ENCODE assay signal across 8 cellular contexts in the genomic region with DNA sequence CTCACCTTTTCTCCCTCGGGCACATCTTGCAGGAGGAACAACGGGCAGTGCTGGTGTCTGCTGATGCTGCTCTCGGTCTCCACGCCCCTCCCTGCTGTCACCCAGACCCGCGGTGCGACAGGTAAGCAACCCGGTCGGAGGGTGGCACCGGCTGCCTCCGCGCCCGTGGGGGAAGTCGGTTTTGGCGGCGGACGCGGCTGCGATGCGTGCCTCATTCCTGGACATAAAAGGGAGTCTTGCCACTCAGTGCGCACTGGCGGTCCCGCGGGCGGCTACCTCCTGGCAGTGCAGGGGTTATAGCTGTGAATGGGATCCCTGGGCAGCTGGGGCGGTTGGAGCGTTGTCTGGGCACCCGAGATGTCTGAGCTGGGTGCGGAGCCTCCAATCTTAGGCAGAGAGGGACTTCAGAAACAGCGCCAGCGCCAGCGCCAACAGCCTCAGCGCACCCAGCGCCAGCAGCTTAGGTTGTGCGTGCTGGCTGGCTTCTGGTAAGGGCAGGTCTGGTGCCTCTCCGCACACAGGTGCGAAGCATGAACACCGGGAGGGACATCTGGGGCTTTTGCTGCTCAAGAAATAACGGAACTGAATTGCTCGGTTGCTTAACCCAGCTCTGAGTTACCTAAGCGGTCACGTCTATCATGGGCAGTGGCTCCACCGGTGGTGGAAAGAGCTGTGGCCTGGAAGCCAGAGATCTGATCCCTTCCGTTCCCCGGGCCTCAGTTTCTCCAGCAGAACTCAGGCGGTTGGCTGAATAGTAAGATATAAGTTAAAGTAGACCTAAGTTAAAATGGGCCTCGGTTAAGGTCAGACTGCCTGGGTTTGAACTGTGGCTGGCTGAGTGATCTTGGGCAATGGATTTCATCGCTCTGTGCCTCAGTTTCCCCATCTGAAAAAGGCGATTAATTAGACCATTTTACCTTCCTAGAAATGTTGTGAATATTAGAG. TPM values are rescaled to one million over a fixed set of nuclear protein-coding genes. Genes with fewer than 3 reads are reported as not detected.
DNase-seq lines count a peak whose midpoint lies in the region; TF ChIP-seq lines count a peak whose summit lies in the region.

No MANE protein-coding gene starts in this region.

- no peaks in the 10 kb centered on the region for H3K36me3 Mint-ChIP-seq in CD4-positive, alpha-beta memory T cell

- CTCF ChIA-PET in CD4-positive, alpha-beta memory T cell (lab: Charles Lee; ENCODE audit: partially characterized antibody), result no interaction called here

- H3K27ac Mint-ChIP-seq in CD4-positive, alpha-beta memory T cell, result no peak overlapping the region

- H3K4me1 ChIP-seq in adipocyte (ENCODE audit: control insufficient read depth, insufficient read depth, low read length), result peaks cover 20% of the 10 kb centered on the region
- H3K4me1 ChIP-seq in testis, result peaks cover 4% of the 10 kb centered on the region
- no peaks in the 10 kb centered on the region for H3K4me1 ChIP-seq in CD4-positive, alpha-beta memory T cell (ENCODE audit: insufficient read depth, low read length)

- peaks cover 0 to 18% (median 9%) of the 10 kb centered on the region in 4 donors for H3K4me1 Mint-ChIP-seq in CD4-positive, alpha-beta memory T cell

- H3K27me3 Mint-ChIP-seq in CD4-positive, alpha-beta memory T cell, result peaks cover 40 to 54% of the 10 kb centered on the region in 2 donors

- H3K9ac ChIP-seq in adipocyte (ENCODE audit: low read length), result peak overlapping the region; percentile 84

- H3K4me3 Mint-ChIP-seq in CD4-positive, alpha-beta memory T cell, result peak overlapping the region in 4 of 8 donors; percentile 17 to 55 (median 32)

- TF ChIP-seq POLR2A in testis (IDR thresholded peaks at IDR 0.05), result no peak

- H3K9me3 ChIP-seq in adipocyte (ENCODE audit: control insufficient read depth, low read length), result no peaks in the 10 kb centered on the region
- no peaks in the 10 kb centered on the region for H3K9me3 ChIP-seq in testis
- H3K9me3 ChIP-seq in CD4-positive, alpha-beta memory T cell (ENCODE audit: control insufficient read depth in 1 of 2, low read length in 2 of 2), result no peaks in the 10 kb centered on the region

- DNase-seq in activated CD4-positive, alpha-beta T cell treated with anti-CD3 and anti-CD28 coated beads for 48 hours, result peak; percentile 12
- DNase-seq in activated CD4-positive, alpha-beta T cell treated with anti-CD3 and anti-CD28 coated beads for 4 hours, result no peak
- DNase-seq in adipocyte (ENCODE audit: low read depth), result peak; percentile 57
- no peak for DNase-seq in kidney epithelial cell (ENCODE audit: low read depth)
- DNase-seq in testis, result peak; percentile 38
- no peak for DNase-seq in GF-D8 (lab: John Stamatoyannopoulos, UW)
- DNase-seq in CD4-positive, alpha-beta memory T cell, result no peak
- no peak for DNase-seq in NCI-H2081 treated with DMSO at 0.1 percent for 48 hours (lab: John Stamatoyannopoulos, UW)

- H3K9me3 Mint-ChIP-seq in CD4-positive, alpha-beta memory T cell, result no peaks in the 10 kb centered on the region

- H3K36me3 ChIP-seq in adipocyte (ENCODE audit: control insufficient read depth, insufficient read depth, low read length, severe bottlenecking), result no peaks in the 10 kb centered on the region
- no peaks in the 10 kb centered on the region for H3K36me3 ChIP-seq in kidney epithelial cell (ENCODE audit: control insufficient read depth, insufficient read depth, low read length)
- H3K36me3 ChIP-seq in testis (ENCODE audit: low read depth, missing control alignments), result no peaks in the 10 kb centered on the region
- no peaks in the 10 kb centered on the region for H3K36me3 ChIP-seq in CD4-positive, alpha-beta memory T cell (ENCODE audit: insufficient read depth, low read length)

- H3K27me3 ChIP-seq in adipocyte (replicated peaks; ENCODE audit: control insufficient read depth, insufficient read depth, low read length), result peaks cover 30% of the 10 kb centered on the region
- peaks cover 54% of the 10 kb centered on the region for H3K27me3 ChIP-seq in kidney epithelial cell (ENCODE audit: control insufficient read depth, insufficient read depth, low read length)
- H3K27me3 ChIP-seq in testis, result no peaks in the 10 kb centered on the region
- peaks cover 14% of the 10 kb centered on the region for H3K27me3 ChIP-seq in CD4-positive, alpha-beta memory T cell (ENCODE audit: insufficient read depth, low read length)

- POLR2A ChIA-PET in CD4-positive, alpha-beta memory T cell (lab: Charles Lee; ENCODE audit: partially characterized antibody), result no interaction called here

- 3 to 7% methylated on average over 25 to 49 of the region's 49 CpGs for WGBS in testis, 2 donors

- peak overlapping the region; percentile 84 for H3K4me3 ChIP-seq in adipocyte (ENCODE audit: low read length)
- peak overlapping the region; percentile 19 for H3K4me3 ChIP-seq in kidney epithelial cell (ENCODE audit: low read depth, low read length)
- peak overlapping the region; percentile 61 to 65 for H3K4me3 ChIP-seq in testis
- H3K4me3 ChIP-seq in CD4-positive, alpha-beta memory T cell (ENCODE audit: low read length in 2 of 2), result no peak overlapping the region

- no peak for TF ChIP-seq CTCF in kidney epithelial cell (IDR thresholded peaks at IDR 0.05; ENCODE audit: insufficient read depth, low read length, poor library complexity, severe bottlenecking)
- no peak for TF ChIP-seq CTCF in testis (IDR thresholded peaks at IDR 0.05)

- H3K27ac ChIP-seq in testis, result peak overlapping the region; percentile 52 to 84
- H3K27ac ChIP-seq in CD4-positive, alpha-beta memory T cell (ENCODE audit: low read depth, low read length), result no peak overlapping the region

- intact Hi-C loops in testis (cut with DNase I; ENCODE audit: low total_unique reads), result no loop called here
- intact Hi-C loops in CD4-positive, alpha-beta memory T cell (cut with micrococcal nuclease), result no loop called here

RNA-seq across cellular contexts. Expression of a gene that starts 0.7 kb away (rescaled TPM):
- total RNA-seq in kidney epithelial cell (11.6 and 11.8 TPM in 2 replicates), testis (10 to 100 TPM; 37.2 to 55.5 TPM)
- 49.4 TPM for polyA plus RNA-seq in testis (ENCODE audit: insufficient read depth, low read depth, low replicate concordance)
- not detected for total RNA-seq in CD4-positive, alpha-beta memory T cell
- not detected for polyA plus RNA-seq in CD4-positive, alpha-beta memory T cell

Comparison
In these comparisons a context has a peak if more than half of its experiments do, and no peak if none do; other contexts are left out.
1. DNase-seq: peak in activated CD4-positive, alpha-beta T cell treated with anti-CD3 and anti-CD28 coated beads for 48 hours (single experiment), adipocyte (single experiment) and testis (single experiment); none in activated CD4-positive, alpha-beta T cell treated with anti-CD3 and anti-CD28 coated beads for 4 hours (0 of 2), kidney epithelial cell (single experiment), GF-D8 (single experiment), CD4-positive, alpha-beta memory T cell (0 of 5) and NCI-H2081 treated with DMSO at 0.1 percent for 48 hours (single experiment).
2. H3K4me3 ChIP-seq: peak in adipocyte (single experiment), kidney epithelial cell (single experiment) and testis (2 of 2); none in CD4-positive, alpha-beta memory T cell (0 of 2).
3. RNA of a gene that starts 0.7 kb away (total RNA-seq): 37.2 to 55.5 TPM in testis and 11.6 to 11.8 TPM in kidney epithelial cell; not detected in CD4-positive, alpha-beta memory T cell; every median in the first group is over 10 times any median in the second.